20 cellular contexts compared by ENCODE assay signal in the genomic region with DNA sequence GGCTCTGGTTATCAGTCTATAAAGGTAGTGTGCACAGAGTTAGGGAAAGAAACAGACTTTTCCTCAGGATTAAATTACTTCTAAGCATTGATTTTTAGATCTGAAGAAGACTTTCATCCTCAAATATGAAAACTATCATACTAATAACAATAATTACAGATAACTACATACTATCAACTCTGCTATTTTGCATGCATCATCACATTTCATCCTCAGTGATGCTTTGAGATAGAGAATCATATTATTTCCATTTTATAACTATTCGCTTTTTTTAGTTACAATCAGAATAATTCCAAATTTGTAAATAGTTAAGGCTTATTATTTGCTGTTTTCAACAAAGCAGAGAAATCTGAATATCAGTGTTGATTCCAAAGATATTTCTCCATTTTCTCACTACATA.
DNase-seq lines count a peak whose midpoint lies in the region; ATAC-seq, FAIRE-seq and TF ChIP-seq lines count a peak whose summit lies in the region.
"Had no signal": no experiment of that assay in that cellular context is flagged by ENCODE, and none has a peak within 500 bp of the region (broad histone marks: within the 10 kb centered on the region; RNA-seq: fewer than 3 reads in every experiment).

No MANE protein-coding gene starts in this region.

- H3K27ac ChIP-seq in A549 (no peak overlapping the region), IMR-90 (ENCODE audit: insufficient read depth, low read length) (no peak overlapping the region)
- H3K27ac ChIP-seq: BLaER1 treated with 17β-estradiol and CSF1 and Interleukin-3, amounts not matched to agents 10 nM and 100 nM; C4-2B had no signal

- no peaks in the 10 kb centered on the region for H3K36me3 Mint-ChIP-seq in nephron (ENCODE audit: low read depth)
- H3K36me3 Mint-ChIP-seq: CD8-positive, alpha-beta T cell had no signal

- dilution Hi-C loops in IMR-90 (cut with HindIII; ENCODE audit: low sequenced_read_pairs, unreplicated experiment): no loop called here

- H3K4me3 ChIP-seq in A549 (no peak overlapping the region), IMR-90 (ENCODE audit: insufficient read depth, low read depth, low read length) (no peak overlapping the region)
- H3K4me3 ChIP-seq: BLaER1 treated with 17β-estradiol and CSF1 and Interleukin-3, amounts not matched to agents 10 nM and 100 nM had no signal

- in situ Hi-C loops in IMR-90 (cut with MboI; ENCODE audit: low sequenced_read_pairs): no loop called here

- peak overlapping the region in 2 of 3 experiments; percentile 49 to 80 for H3K27ac Mint-ChIP-seq in nephron
- H3K27ac Mint-ChIP-seq: B cell; CD4-positive, alpha-beta T cell; CD8-positive, alpha-beta T cell had no signal

- H2BK120ac ChIP-seq in IMR-90 (ENCODE audit: low read depth, low read length): no peak overlapping the region

- 6% methylated on average over 1 of the region's 1 CpG for WGBS in A549 (ENCODE audit: missing lambda C conversion rate)
- no CpG with 5 or more reads among the region's 1 CpG for WGBS in IMR-90 (ENCODE audit: extremely low coverage in 2 of 2, insufficient read length in 1 of 2), 2 experiments

- H2AK9ac ChIP-seq in IMR-90 (replicated peaks; ENCODE audit: low read depth, low read length, poor library complexity): no peak overlapping the region

- H3K36me3 ChIP-seq in IMR-90 (ENCODE audit: control insufficient read depth, insufficient read depth, low read length): no peaks in the 10 kb centered on the region
- H3K36me3 ChIP-seq: BLaER1 treated with 17β-estradiol and CSF1 and Interleukin-3, amounts not matched to agents 10 nM and 100 nM had no signal

- intact Hi-C loops in IMR-90 (cut with micrococcal nuclease): no loop called here

- no peaks in the 10 kb centered on the region for H4K20me1 ChIP-seq in IMR-90 (ENCODE audit: insufficient read depth, low read length)
- H4K20me1 ChIP-seq: BLaER1 treated with 17β-estradiol and CSF1 and Interleukin-3, amounts not matched to agents 10 nM and 100 nM had no signal

- CTCF ChIA-PET in A549 (lab: Yijun Ruan, JAX) (no interaction called here), IMR-90 (lab: Yijun Ruan, JAX) (no interaction called here)

- no peak overlapping the region for H3K4me3 Mint-ChIP-seq in nephron
- H3K4me3 Mint-ChIP-seq: B cell; CD4-positive, alpha-beta T cell; CD8-positive, alpha-beta T cell had no signal

- H3K56ac ChIP-seq in IMR-90 (ENCODE audit: extremely low read depth, insufficient read depth, low read length): no peak overlapping the region

- TF ChIP-seq CTCF in A549 (IDR thresholded peaks at IDR 0.05): no peak
- TF ChIP-seq CTCF in IMR-90 (conservative IDR thresholded peaks at IDR 0.05; ENCODE audit: low read depth, low read length): no peak
- no peak for TF ChIP-seq CTCF in nephron (IDR thresholded peaks at IDR 0.05; ENCODE audit: unreplicated experiment in 3 of 3)

- no peak overlapping the region for H3K4ac ChIP-seq in IMR-90 (ENCODE audit: low read depth, low read length)

- H3K4me2 ChIP-seq in A549: no peak overlapping the region
- no peak overlapping the region for H3K4me2 ChIP-seq in IMR-90 (ENCODE audit: low read depth, low read length)
- H3K4me2 ChIP-seq: BLaER1 treated with 17β-estradiol and CSF1 and Interleukin-3, amounts not matched to agents 10 nM and 100 nM had no signal

- H3K23ac ChIP-seq in IMR-90 (ENCODE audit: low read depth, low read length): no peak overlapping the region

- H2BK15ac ChIP-seq in IMR-90 (ENCODE audit: low read depth, low read length): no peak overlapping the region

- H3K9me1 ChIP-seq in IMR-90 (ENCODE audit: insufficient read depth, low read length): no peaks in the 10 kb centered on the region

- H4K8ac ChIP-seq in IMR-90 (ENCODE audit: low read depth in 2 of 2, low read length in 2 of 2): no peak overlapping the region

- H3K9me3 Mint-ChIP-seq in nephron: no peaks in the 10 kb centered on the region
- H3K9me3 Mint-ChIP-seq: CD4-positive, alpha-beta T cell had no signal

- POLR2A ChIA-PET in A549 (lab: Yijun Ruan, JAX): no interaction called here
- POLR2A ChIA-PET in IMR-90 (lab: Charles Lee; ENCODE audit: unreplicated experiment): no interaction called here

- H3K14ac ChIP-seq in IMR-90 (replicated peaks; ENCODE audit: low read depth, low read length): no peak overlapping the region

- H2BK20ac ChIP-seq in IMR-90 (ENCODE audit: low read depth, low read length): no peak overlapping the region

- H3K79me1 ChIP-seq in IMR-90 (ENCODE audit: low read depth in 1 of 2, low read length in 2 of 2): no peaks in the 10 kb centered on the region

- H3K4me1 ChIP-seq in A549 (no peaks in the 10 kb centered on the region), IMR-90 (ENCODE audit: control insufficient read depth, insufficient read depth, low read length) (no peaks in the 10 kb centered on the region)
- H3K4me1 ChIP-seq: BLaER1 treated with 17β-estradiol and CSF1 and Interleukin-3, amounts not matched to agents 10 nM and 100 nM; Caco-2 had no signal

- H3K27me3 ChIP-seq in IMR-90 (ENCODE audit: control insufficient read depth, insufficient read depth, low read length): no peaks in the 10 kb centered on the region
- H3K27me3 ChIP-seq: BLaER1 treated with 17β-estradiol and CSF1 and Interleukin-3, amounts not matched to agents 10 nM and 100 nM had no signal

- no peaks in the 10 kb centered on the region for H3K27me3 Mint-ChIP-seq in nephron (ENCODE audit: low read depth)
- H3K27me3 Mint-ChIP-seq: B cell; CD4-positive, alpha-beta T cell had no signal

- no peak overlapping the region for H4K5ac ChIP-seq in IMR-90 (ENCODE audit: low read depth, low read length)

- no TSS peak for BruUV-seq in IMR-90 (replicated peaks; lab: Mats Ljungman, UMichigan)

- H3K9me3 ChIP-seq in A549: no peaks in the 10 kb centered on the region
- no peaks in the 10 kb centered on the region for H3K9me3 ChIP-seq in IMR-90 (ENCODE audit: control insufficient read depth, insufficient read depth, low read length)
- H3K9me3 ChIP-seq: BLaER1 treated with 17β-estradiol and CSF1 and Interleukin-3, amounts not matched to agents 10 nM and 100 nM; Caco-2 had no signal

- ATAC-seq in A549 (no peak), IMR-90 (ENCODE audit: low read depth) (no peak), GM18517 (IDR thresholded peaks at IDR 0.05; ENCODE audit: unreplicated experiment) (no peak)
- ATAC-seq: CD8-positive, alpha-beta T cell had no signal

- no peak overlapping the region for H3K18ac ChIP-seq in IMR-90 (ENCODE audit: low read depth, low read length)

- DNase-seq in A549 (ENCODE audit: low read depth in 1 of 2, low spot score in 1 of 2): no peak
- no peak for DNase-seq in IMR-90
- no peak for DNase-seq in NCI-H146 (lab: John Stamatoyannopoulos, UW)
- DNase-seq: 8988T; AML-193; Caco-2; Calu3; CD4-positive, alpha-beta T cell; CD8-positive, alpha-beta T cell; DMS79 treated with DMSO at 0.1 percent for 48 hours; GF-D8 had no signal

- H2AFZ ChIP-seq in IMR-90 (replicated peaks; ENCODE audit: low read length, poor library complexity): no peak overlapping the region

- H3K4me1 Mint-ChIP-seq in nephron: peaks cover 53% of the 10 kb centered on the region
- H3K4me1 Mint-ChIP-seq: B cell had no signal

- no peak overlapping the region for H3K9ac ChIP-seq in IMR-90 (ENCODE audit: low read depth, low read length)
- H3K9ac ChIP-seq: BLaER1 treated with 17β-estradiol and CSF1 and Interleukin-3, amounts not matched to agents 10 nM and 100 nM had no signal

- no peak for TF ChIP-seq RAD21 in A549 (conservative IDR thresholded peaks at IDR 0.05 in 1 of 2, IDR thresholded peaks at IDR 0.05 in 1 of 2)
- TF ChIP-seq RAD21 in IMR-90 (IDR thresholded peaks at IDR 0.05; ENCODE audit: low read length): no peak

- H2AK5ac ChIP-seq in IMR-90 (ENCODE audit: low read depth, low read length): no peak overlapping the region

- TF ChIP-seq EP300 in A549 (IDR thresholded peaks at IDR 0.05): no peak

- H2BK5ac ChIP-seq in IMR-90 (ENCODE audit: low read depth, low read length, poor library complexity, severe bottlenecking): no peak overlapping the region

- no peak for FAIRE-seq in A549 (lab: Jason Lieb, UNC)
- FAIRE-seq: A204.1, D721Med, G401.6, GM12891 had no signal

- H4K91ac ChIP-seq in IMR-90 (ENCODE audit: insufficient read depth, low read depth, low read length): no peak overlapping the region

- no peak for TF ChIP-seq POLR2A in A549 (IDR thresholded peaks at IDR 0.05; ENCODE audit: low read length)
- TF ChIP-seq POLR2A in IMR-90 (IDR thresholded peaks at IDR 0.05; ENCODE audit: low read depth, low read length): no peak

TF ChIP-seq in A549, 52 proteins besides CTCF, POLR2A, EP300 and RAD21:
- TF ChIP-seq MAFK (IDR thresholded peaks at IDR 0.05; ENCODE audit: partially characterized antibody) (peak; percentile 71), MYC (IDR thresholded peaks at IDR 0.05; ENCODE audit: borderline replicate concordance, low read length) (no peak)

TF ChIP-seq in IMR-90, 13 proteins besides CTCF, POLR2A, EP300 and RAD21:
- peak; percentile 80 for TF ChIP-seq MAFK (IDR thresholded peaks at IDR 0.05; ENCODE audit: low read depth, low read length)
- TF ChIP-seq, protein P1, sequence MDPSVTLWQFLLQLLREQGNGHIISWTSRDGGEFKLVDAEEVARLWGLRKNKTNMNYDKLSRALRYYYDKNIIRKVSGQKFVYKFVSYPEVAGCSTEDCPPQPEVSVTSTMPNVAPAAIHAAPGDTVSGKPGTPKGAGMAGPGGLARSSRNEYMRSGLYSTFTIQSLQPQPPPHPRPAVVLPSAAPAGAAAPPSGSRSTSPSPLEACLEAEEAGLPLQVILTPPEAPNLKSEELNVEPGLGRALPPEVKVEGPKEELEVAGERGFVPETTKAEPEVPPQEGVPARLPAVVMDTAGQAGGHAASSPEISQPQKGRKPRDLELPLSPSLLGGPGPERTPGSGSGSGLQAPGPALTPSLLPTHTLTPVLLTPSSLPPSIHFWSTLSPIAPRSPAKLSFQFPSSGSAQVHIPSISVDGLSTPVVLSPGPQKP (IDR thresholded peaks at IDR 0.05; ENCODE audit: borderline replicate concordance, low read depth, low read length): no peak
